ENCODE assay signal across 25 cellular contexts in the genomic region with DNA sequence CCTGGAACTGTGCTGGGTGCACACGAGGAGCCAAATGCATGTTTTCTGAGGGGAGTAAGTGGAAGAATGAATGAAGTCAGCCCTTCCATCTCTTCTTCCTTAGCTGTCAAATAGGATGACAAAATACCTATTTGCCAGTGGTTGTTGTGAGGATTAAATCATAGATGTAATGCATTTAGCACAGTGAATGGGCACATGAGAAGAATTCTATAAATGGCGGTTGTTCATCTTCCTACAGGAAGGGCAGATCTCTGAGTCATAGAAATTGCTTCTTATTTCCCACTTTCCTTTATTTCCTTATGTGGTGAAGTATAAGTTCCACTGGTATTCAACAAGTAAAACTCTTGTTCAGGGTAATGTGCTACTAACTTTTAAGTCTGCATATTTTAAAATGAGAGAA.
DNase-seq lines count a peak whose midpoint lies in the region; ATAC-seq and TF ChIP-seq lines count a peak whose summit lies in the region.
"Had no signal": no experiment of that assay in that cellular context is flagged by ENCODE, and none has a peak within 500 bp of the region (broad histone marks: within the 10 kb centered on the region; RNA-seq: fewer than 3 reads in every experiment).

No MANE protein-coding gene starts in this region.

- H3K4me1 ChIP-seq in heart left ventricle (peaks cover 0 to 90% (median 36%) of the 10 kb centered on the region in 12 donors), right atrium auricular region (peaks cover 0 to 34% of the 10 kb centered on the region in 2 donors), aorta (ENCODE audit: control insufficient read depth in 1 of 2, insufficient read depth in 2 of 2, low read length in 2 of 2) (peaks cover 3 to 9% of the 10 kb centered on the region in 2 donors)

- H3K36me3 Mint-ChIP-seq in nephron progenitor cell (ENCODE audit: low read depth) = no peaks in the 10 kb centered on the region

- H3K27me3 Mint-ChIP-seq in nephron progenitor cell (ENCODE audit: low read depth, poor library complexity) = peaks cover 10% of the 10 kb centered on the region

- no peak for TF ChIP-seq POLR2A in heart left ventricle (IDR thresholded peaks at IDR 0.05)

- DNase-seq in heart left ventricle = no peak
- DNase-seq in right atrium auricular region (ENCODE audit: low spot score) = no peak
- no peak for DNase-seq in dorsolateral prefrontal cortex
- DNase-seq in nephron progenitor cell = no peak
- DNase-seq in aorta = no peak
- no peak for DNase-seq in NCI-H510A treated with DMSO at 0.1 percent for 48 hours (lab: John Stamatoyannopoulos, UW)
- no peak for DNase-seq in DMS79 treated with DMSO at 0.1 percent for 48 hours (lab: John Stamatoyannopoulos, UW)
- DNase-seq: activated CD4-positive, alpha-beta memory T cell treated with anti-CD3 and anti-CD28 coated beads, Interleukin-2, amount 10 ng/mL, durations not matched to agents 7 days and 5 days; activated CD8-positive, alpha-beta memory T cell treated with anti-CD3 and anti-CD28 coated beads, Interleukin-2, amount 50 U/mL, for 48 hours; activated naive CD4-positive, alpha-beta T cell treated with anti-CD3 and anti-CD28 coated beads, Interleukin-2, amount 50 U/mL, for 16 hours; amygdala; effector CD4-positive, alpha-beta T cell; foreskin fibroblast; Kasumi-1; NCI-H146; NCI-H2107; NCI-H446; occipital lobe; SK-N-SH; small intestine; stimulated activated CD4-positive, alpha-beta T cell treated with anti-CD3 and anti-CD28 coated beads, Interleukin-1b, Interleukin-23, amount 100 ng/mL, for 48 hours had no signal

- H3K36me3 ChIP-seq in heart left ventricle (peaks cover 0 to 26% (median 14%) of the 10 kb centered on the region in 9 donors), right atrium auricular region (peaks cover 15% of the 10 kb centered on the region), aorta (ENCODE audit: control insufficient read depth in 1 of 2, insufficient read depth in 2 of 2, low read length in 1 of 2) (peaks cover 0 to 2% of the 10 kb centered on the region in 2 donors)

- H3K4me3 ChIP-seq in heart left ventricle = no peak overlapping the region
- no peak overlapping the region for H3K4me3 ChIP-seq in right atrium auricular region
- H3K4me3 ChIP-seq in dorsolateral prefrontal cortex = no peak overlapping the region
- no peak overlapping the region for H3K4me3 ChIP-seq in aorta (ENCODE audit: low read length in 2 of 2)

- peak overlapping the region; percentile 67 for H3K27ac Mint-ChIP-seq in nephron progenitor cell
- H3K27ac Mint-ChIP-seq: activated CD4-positive, alpha-beta memory T cell treated with anti-CD3 and anti-CD28 coated beads, Interleukin-2, amount 10 ng/mL, durations not matched to agents 7 days and 5 days; T-helper 1 cell treated with Interleukin-12 subunit alpha and Interleukin-12 subunit beta and Interleukin-4 antibody, amounts not matched to agents 30 μg/mL and 1 μg/mL, for 36 hours had no signal

- H3K9me3 ChIP-seq in heart left ventricle = no peaks in the 10 kb centered on the region
- H3K9me3 ChIP-seq in right atrium auricular region = no peaks in the 10 kb centered on the region
- no peaks in the 10 kb centered on the region for H3K9me3 ChIP-seq in aorta (ENCODE audit: control insufficient read depth, low read length)
- H3K9me3 ChIP-seq: SK-N-SH had no signal

- TF ChIP-seq CTCF in heart left ventricle (IDR thresholded peaks at IDR 0.05) (no peak), right atrium auricular region (IDR thresholded peaks at IDR 0.05) (no peak), dorsolateral prefrontal cortex (IDR thresholded peaks at IDR 0.05 in 54 of 56, conservative IDR thresholded peaks at IDR 0.05 in 2 of 56; ENCODE audit: low read depth in 1 of 56, partially characterized antibody in 56 of 56) (no peak), nephron progenitor cell (IDR thresholded peaks at IDR 0.05) (no peak)

- intact Hi-C loops in heart left ventricle (cut with DNase I) = no loop called here
- intact Hi-C loops in dorsolateral prefrontal cortex (cut with DNase I) = loop anchor here in 1 of 2 donors (1.0 kb wide), 1 partner anchor 13 kb away; no protein-coding TSS in a partner anchor
- intact Hi-C loops in aorta (cut with DNase I) = loop anchor here in 1 of 2 donors (5.0 kb wide), 1 partner anchor 72 kb away; no protein-coding TSS in a partner anchor

- WGBS in heart left ventricle, 4 donors = 40 to 67% (median 56%) methylated on average over 2 of the region's 2 CpGs
- 84 to 85% methylated on average over 2 of the region's 2 CpGs for WGBS in aorta, 2 donors

- ATAC-seq in heart left ventricle (no peak), aorta (ENCODE audit: low FRiP score) (no peak), HG03342 (IDR thresholded peaks at IDR 0.05; ENCODE audit: unreplicated experiment) (no peak)
- ATAC-seq: activated CD4-positive, CD25-positive, alpha-beta regulatory T cell treated with anti-CD3 and anti-CD28 coated beads, Interleukin-2, amount 50 U/mL, for 24 hours had no signal

- peaks cover 16% of the 10 kb centered on the region for H3K4me1 Mint-ChIP-seq in nephron progenitor cell

- H3K27me3 ChIP-seq in heart left ventricle (no peaks in the 10 kb centered on the region), right atrium auricular region (no peaks in the 10 kb centered on the region), dorsolateral prefrontal cortex (peaks cover 0 to 13% (median 0%) of the 10 kb centered on the region in 45 donors), aorta (ENCODE audit: control insufficient read depth in 1 of 2, insufficient read depth in 2 of 2, low read length in 1 of 2) (no peaks in the 10 kb centered on the region)

- H3K27ac ChIP-seq in heart left ventricle = peak overlapping the region in 7 of 12 donors; percentile 25 to 86 (median 38)
- H3K27ac ChIP-seq in right atrium auricular region = peak overlapping the region in 1 of 2 donors; percentile 54
- peak overlapping the region in 43 of 59 donors; percentile 7 to 84 (median 61) for H3K27ac ChIP-seq in dorsolateral prefrontal cortex
- H3K27ac ChIP-seq in aorta (ENCODE audit: low read depth in 1 of 2, low read length in 2 of 2) = peak overlapping the region; percentile 37 to 93
- H3K27ac ChIP-seq: RWPE1 had no signal

- no peak overlapping the region for H3K4me3 Mint-ChIP-seq in nephron progenitor cell
- H3K4me3 Mint-ChIP-seq: activated CD4-positive, alpha-beta memory T cell treated with anti-CD3 and anti-CD28 coated beads, Interleukin-2, amount 10 ng/mL, durations not matched to agents 7 days and 5 days; T-helper 1 cell treated with Interleukin-12 subunit alpha and Interleukin-12 subunit beta and Interleukin-4 antibody, amounts not matched to agents 30 μg/mL and 1 μg/mL, for 36 hours had no signal

- peaks cover 7% of the 10 kb centered on the region for H3K9me3 Mint-ChIP-seq in nephron progenitor cell
- H3K9me3 Mint-ChIP-seq: activated CD4-positive, alpha-beta memory T cell treated with anti-CD3 and anti-CD28 coated beads, Interleukin-2, amount 10 ng/mL, durations not matched to agents 7 days and 5 days; T-helper 1 cell treated with Interleukin-12 subunit alpha and Interleukin-12 subunit beta and Interleukin-4 antibody, amounts not matched to agents 30 μg/mL and 1 μg/mL, for 36 hours had no signal
